In genomic region chr9:3080951-3081350, GRCh38 we compare ENCODE assay signal across 22 cellular contexts.
"Had no signal": no experiment of that assay in that cellular context is flagged by ENCODE, and none has a peak within 500 bp of the region (broad histone marks: within the 10 kb centered on the region; RNA-seq: fewer than 3 reads in every experiment).

No MANE protein-coding gene starts in this region.

- DNase-seq: effector CD4-positive, alpha-beta T cell; endodermal cell; heart left ventricle; islet precursor cell; mucosa of descending colon; naive thymus-derived CD8-positive, alpha-beta T cell; posterior cingulate gyrus; spleen; stimulated activated CD4-positive, alpha-beta T cell treated with anti-CD3 and anti-CD28 coated beads, Interleukin-15, amount 100 ng/mL, for 24 hours; stimulated activated CD4-positive, alpha-beta T cell treated with anti-CD3 and anti-CD28 coated beads, Interleukin-1b, Interleukin-23, amount 100 ng/mL, for 48 hours; stimulated activated CD4-positive, alpha-beta T cell treated with anti-CD3 and anti-CD28 coated beads, Interleukin-4, amount 100 ng/mL, for 24 hours; stimulated activated naive B cell treated with anti-CD40 and anti-IgM and Interleukin-4, amounts not matched to agents 10 μg/mL and 1 μg/mL and 100 μg/mL, for 72 hours; stimulated activated naive CD8-positive, alpha-beta T cell treated with anti-CD3 and anti-CD28 coated beads, Interleukin-15, amount 100 ng/mL, for 72 hours; testis had no signal

- FAIRE-seq: endothelial cell of umbilical vein, frontal cortex had no signal

- H3K27ac ChIP-seq: coronary artery, heart left ventricle, neutrophil, spleen, testis, tibial nerve had no signal

- ATAC-seq: esophagus mucosa; heart left ventricle; left lobe of liver; mucosa of descending colon; naive thymus-derived CD8-positive, alpha-beta T cell; sciatic nerve; stimulated activated naive B cell treated with anti-CD40 and anti-IgM and Interleukin-4, amounts not matched to agents 10 μg/mL and 1 μg/mL and 100 μg/mL, for 72 hours; stimulated activated naive CD8-positive, alpha-beta T cell treated with anti-CD3 and anti-CD28 coated beads, Interleukin-15, amount 100 ng/mL, for 72 hours had no signal

- H3K27me3 ChIP-seq: heart left ventricle, neutrophil, spleen, testis, tibial nerve had no signal

- H3K9me3 ChIP-seq: mucosa of descending colon, neutrophil, testis, tibial nerve had no signal

- H3K4me1 ChIP-seq: heart left ventricle, spleen, testis, tibial nerve had no signal

- H3K36me3 ChIP-seq: heart left ventricle, neutrophil, spleen, tibial nerve had no signal

- H3K4me3 ChIP-seq: coronary artery, heart left ventricle, mucosa of descending colon, spleen, testis, tibial nerve had no signal
